In genomic region chr13:100976993-100977392, GRCh38 we compare ENCODE assay signal across 17 cellular contexts.
DNase-seq lines count a peak whose midpoint lies in the region; ATAC-seq and TF ChIP-seq lines count a peak whose summit lies in the region.
"Had no signal": no experiment of that assay in that cellular context is flagged by ENCODE, and none has a peak within 500 bp of the region (broad histone marks: within the 10 kb centered on the region; RNA-seq: fewer than 3 reads in every experiment).

No MANE protein-coding gene starts in this region.

- peak overlapping the region; percentile 14 for H3K27ac Mint-ChIP-seq in chondrocyte (ENCODE audit: unreplicated experiment)
- H3K27ac Mint-ChIP-seq in endothelial cell (ENCODE audit: unreplicated experiment): no peak overlapping the region
- H3K27ac Mint-ChIP-seq: CD14-positive monocyte; CD4-positive, alpha-beta memory T cell; IgD-negative memory B cell had no signal

- no peak overlapping the region for H3K4me2 ChIP-seq in osteoblast (ENCODE audit: insufficient read depth, low read length)
- H3K4me2 ChIP-seq: BLaER1 had no signal

- H3K4me3 Mint-ChIP-seq in chondrocyte (ENCODE audit: unreplicated experiment) (no peak overlapping the region), endothelial cell (ENCODE audit: unreplicated experiment) (no peak overlapping the region)
- H3K4me3 Mint-ChIP-seq: CD14-positive monocyte; CD4-positive, alpha-beta memory T cell; IgD-negative memory B cell had no signal

- no peaks in the 10 kb centered on the region for H3K9me3 ChIP-seq in upper lobe of right lung
- no peaks in the 10 kb centered on the region for H3K9me3 ChIP-seq in osteoblast (ENCODE audit: low read depth, low read length)
- no peaks in the 10 kb centered on the region for H3K9me3 ChIP-seq in adrenal gland (replicated peaks in 1 of 3)
- H3K9me3 ChIP-seq: HAP-1 had no signal

- TF ChIP-seq CTCF in chondrocyte (IDR thresholded peaks at IDR 0.05): no peak
- TF ChIP-seq CTCF in upper lobe of right lung (IDR thresholded peaks at IDR 0.05): no peak
- TF ChIP-seq CTCF in osteoblast (IDR thresholded peaks at IDR 0.05; ENCODE audit: extremely low read depth, low read depth, low read length): no peak
- TF ChIP-seq CTCF in adrenal gland (IDR thresholded peaks at IDR 0.05): no peak
- no peak for TF ChIP-seq CTCF in endothelial cell (IDR thresholded peaks at IDR 0.05; ENCODE audit: unreplicated experiment)

- DNase-seq in M059J (ENCODE audit: low read depth) (peak; percentile 3), chondrocyte (ENCODE audit: low spot score) (no peak), kidney tubule cell (ENCODE audit: low spot score) (peak; percentile 22), upper lobe of right lung (no peak), osteoblast (ENCODE audit: insufficient read length, low spot score, missing footprints) (no peak), adrenal gland (no peak), endothelial cell (ENCODE audit: low spot score) (no peak)
- DNase-seq: CD4-positive, alpha-beta memory T cell; DMS153; DMS79 had no signal

- H3K27me3 Mint-ChIP-seq in chondrocyte (ENCODE audit: low read depth) (no peaks in the 10 kb centered on the region), endothelial cell (ENCODE audit: unreplicated experiment) (no peaks in the 10 kb centered on the region)

- H2AFZ ChIP-seq in osteoblast (ENCODE audit: low read length): no peak overlapping the region

- H3K27me3 ChIP-seq in upper lobe of right lung (no peaks in the 10 kb centered on the region), osteoblast (ENCODE audit: insufficient read depth, low read length) (peaks cover 4% of the 10 kb centered on the region), adrenal gland (no peaks in the 10 kb centered on the region)
- H3K27me3 ChIP-seq: BLaER1 had no signal

- H3K79me2 ChIP-seq in osteoblast (ENCODE audit: insufficient read depth, low read length): no peaks in the 10 kb centered on the region

- intact Hi-C loops in upper lobe of right lung (cut with DNase I) (no loop called here), adrenal gland (cut with DNase I) (no loop called here)

- H3K4me1 ChIP-seq in upper lobe of right lung (no peaks in the 10 kb centered on the region), osteoblast (ENCODE audit: insufficient read depth, low read length) (no peaks in the 10 kb centered on the region), adrenal gland (replicated peaks in 1 of 2) (no peaks in the 10 kb centered on the region)
- H3K4me1 ChIP-seq: BLaER1, HAP-1 had no signal

- TF ChIP-seq POLR2A in adrenal gland (IDR thresholded peaks at IDR 0.05): no peak

- H3K27ac ChIP-seq in upper lobe of right lung: no peak overlapping the region
- no peak overlapping the region for H3K27ac ChIP-seq in osteoblast (ENCODE audit: low read depth, low read length)
- no peak overlapping the region for H3K27ac ChIP-seq in adrenal gland
- H3K27ac ChIP-seq: 22Rv1, BLaER1 had no signal

- ATAC-seq in upper lobe of right lung: peak; percentile 44
- ATAC-seq: GM12878, HepG2 had no signal

- H3K4me1 Mint-ChIP-seq in chondrocyte (ENCODE audit: low read depth) (peaks cover 67% of the 10 kb centered on the region), endothelial cell (ENCODE audit: unreplicated experiment) (no peaks in the 10 kb centered on the region)
- H3K4me1 Mint-ChIP-seq: CD14-positive monocyte; CD4-positive, alpha-beta memory T cell; IgD-negative memory B cell had no signal

- H4K20me1 ChIP-seq in osteoblast (ENCODE audit: insufficient read depth, low read length): no peaks in the 10 kb centered on the region
- H4K20me1 ChIP-seq: BLaER1 had no signal

- H3K36me3 Mint-ChIP-seq in chondrocyte (ENCODE audit: low read depth) (peaks cover 7% of the 10 kb centered on the region), endothelial cell (ENCODE audit: low read depth, unreplicated experiment) (no peaks in the 10 kb centered on the region)
- H3K36me3 Mint-ChIP-seq: CD14-positive monocyte; CD4-positive, alpha-beta memory T cell had no signal

- H3K9me3 Mint-ChIP-seq in chondrocyte (ENCODE audit: low read depth) (peaks cover 9% of the 10 kb centered on the region), endothelial cell (ENCODE audit: unreplicated experiment) (no peaks in the 10 kb centered on the region)

- H3K36me3 ChIP-seq in upper lobe of right lung (no peaks in the 10 kb centered on the region), osteoblast (ENCODE audit: insufficient read depth, low read length) (no peaks in the 10 kb centered on the region), adrenal gland (replicated peaks in 1 of 2) (no peaks in the 10 kb centered on the region)
- H3K36me3 ChIP-seq: BLaER1, HAP-1 had no signal

- WGBS in adrenal gland, 4 donors: 73 to 81% (median 75%) methylated on average over 2 of the region's 2 CpGs

- no peak overlapping the region for H3K4me3 ChIP-seq in upper lobe of right lung
- no peak overlapping the region for H3K4me3 ChIP-seq in osteoblast (ENCODE audit: insufficient read depth, low read length)
- H3K4me3 ChIP-seq in adrenal gland: no peak overlapping the region
- H3K4me3 ChIP-seq: BLaER1, GM12878, HAP-1 had no signal

Comparison
In these comparisons a context has a peak if more than half of its experiments do, and no peak if none do; other contexts are left out.
1. DNase-seq: peak in M059J (single experiment) and kidney tubule cell (single experiment); none in chondrocyte (single experiment), upper lobe of right lung (single experiment), osteoblast (single experiment), adrenal gland (0 of 7) and endothelial cell (single experiment).